ENCODE assay signal across 8 cellular contexts in the genomic region with DNA sequence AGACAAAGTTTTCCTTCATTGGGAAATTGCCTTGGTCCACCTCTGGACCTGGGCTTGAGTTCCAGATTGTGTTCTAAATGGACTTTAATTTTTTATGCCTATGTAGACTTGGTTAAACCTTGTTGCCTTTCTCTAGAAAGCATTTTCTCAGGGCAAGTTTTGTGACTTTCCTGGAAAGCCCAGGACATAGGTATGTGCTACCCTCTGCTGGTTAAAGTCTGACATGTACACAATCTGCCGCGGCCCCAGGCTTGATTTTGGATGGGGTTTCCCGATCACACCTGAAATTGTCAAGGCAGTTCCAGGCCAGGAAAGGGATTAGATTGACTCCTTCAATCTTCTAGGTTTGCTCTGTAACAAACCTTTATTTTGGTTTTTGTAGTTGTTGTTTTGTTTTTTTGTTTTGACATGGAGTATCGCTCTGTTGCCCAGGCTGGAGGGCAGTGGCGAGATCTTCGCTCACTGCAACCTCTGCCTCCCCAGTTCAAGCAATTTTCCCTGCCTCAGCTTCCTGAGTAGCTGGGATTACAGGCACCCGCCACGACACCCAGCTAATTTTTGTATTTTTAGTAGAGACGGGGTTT. TPM values are rescaled to one million over a fixed set of nuclear protein-coding genes. Genes with fewer than 3 reads are reported as not detected.
DNase-seq lines count a peak whose midpoint lies in the region; ATAC-seq and TF ChIP-seq lines count a peak whose summit lies in the region.

No MANE protein-coding gene starts in this region.

- H3K4me1 ChIP-seq in KMS-11 (ENCODE audit: low read depth, poor library complexity, severe bottlenecking), result peaks cover 3% of the 10 kb centered on the region
- H3K4me1 ChIP-seq in liver (ENCODE audit: control insufficient read depth in 4 of 4, insufficient read depth in 4 of 4, low read length in 3 of 4), result no peaks in the 10 kb centered on the region

- H3K79me2 ChIP-seq in KMS-11 (ENCODE audit: insufficient read depth, low read depth), result no peaks in the 10 kb centered on the region

- TF ChIP-seq CTCF in GM10266 (IDR thresholded peaks at IDR 0.05; ENCODE audit: control insufficient read depth, insufficient read depth, low read depth, missing control alignments) (peak; percentile 53), KMS-11 (conservative IDR thresholded peaks at IDR 0.05; ENCODE audit: low read depth, low read length) (peak; percentile 72), coronary artery (IDR thresholded peaks at IDR 0.05) (peak; percentile 49), liver (IDR thresholded peaks at IDR 0.05; ENCODE audit: low read depth, low read length, missing input control) (peak; percentile 63)

- H3K9ac ChIP-seq in KMS-11 (no peak overlapping the region), liver (ENCODE audit: low read depth in 1 of 2, low read length in 2 of 2) (no peak overlapping the region)

- no peaks in the 10 kb centered on the region for H3K36me3 ChIP-seq in KMS-11 (ENCODE audit: insufficient read depth)
- no peaks in the 10 kb centered on the region for H3K36me3 ChIP-seq in liver (ENCODE audit: control insufficient read depth in 4 of 4, insufficient read depth in 3 of 4, low read depth in 1 of 4, low read length in 3 of 4)

- H3K9me3 ChIP-seq in liver (ENCODE audit: control insufficient read depth in 4 of 4, low read length in 3 of 4), result no peaks in the 10 kb centered on the region

- peak; percentile 76 for DNase-seq in ACHN
- DNase-seq in GM10266 (ENCODE audit: extremely low spot score), result peak; percentile 55
- DNase-seq in SW480 (ENCODE audit: low spot score), result peak; percentile 60
- DNase-seq in coronary artery (ENCODE audit: low spot score), result no peak
- DNase-seq in superior temporal gyrus (ENCODE audit: extremely low spot score), result peak; percentile 39

- H3K27me3 ChIP-seq in KMS-11 (ENCODE audit: insufficient read depth, low read depth) (no peaks in the 10 kb centered on the region), liver (ENCODE audit: control insufficient read depth in 4 of 4, insufficient read depth in 4 of 4, low read length in 3 of 4) (no peaks in the 10 kb centered on the region)

- H3K4me3 ChIP-seq in KMS-11 (IDR thresholded peaks at IDR 0.05; ENCODE audit: insufficient read depth, low read depth, low read length), result no peak overlapping the region
- H3K4me3 ChIP-seq in coronary artery, result no peak overlapping the region
- H3K4me3 ChIP-seq in liver (ENCODE audit: low read depth in 1 of 3, low read length in 3 of 3), result no peak overlapping the region

- in situ Hi-C loops in ACHN (cut with HindIII; ENCODE audit: low pct_ligation_motif_present, low pct_unique_long_range_greater_than_20kb, low sequenced_read_pairs), result no loop called here

- no peaks in the 10 kb centered on the region for H4K20me1 ChIP-seq in KMS-11 (ENCODE audit: insufficient read depth)

- no peak for ATAC-seq in GM19395 (IDR thresholded peaks at IDR 0.05; ENCODE audit: unreplicated experiment)

- H3K27ac ChIP-seq in KMS-11, result no peak overlapping the region
- no peak overlapping the region for H3K27ac ChIP-seq in coronary artery
- no peak overlapping the region for H3K27ac ChIP-seq in liver (ENCODE audit: low read depth in 1 of 2, low read length in 2 of 2)

- no peak overlapping the region for H2AFZ ChIP-seq in KMS-11 (ENCODE audit: low read depth)

- 48% methylated on average over 9 of the region's 9 CpGs for WGBS in liver

- no peak overlapping the region for H3K4me2 ChIP-seq in KMS-11

- peak; percentile 79 to 83 for TF ChIP-seq RAD21 in liver (IDR thresholded peaks at IDR 0.05)

TF ChIP-seq in liver, 16 proteins besides CTCF, POLR2A, EP300 and RAD21:
- TF ChIP-seq HNF4A (conservative IDR thresholded peaks at IDR 0.05), result peak in 1 of 2 donors; percentile 15
- TF ChIP-seq SP1 (IDR thresholded peaks at IDR 0.05), result no peak
- no peak for TF ChIP-seq TAF1 (conservative IDR thresholded peaks at IDR 0.05)

RNA-seq across cellular contexts. Expression of a gene that starts 14.1 kb away (rescaled TPM):
- under 1 TPM in 1 of 2 donors, not detected in 1; 0.08 TPM for total RNA-seq in liver
- polyA plus RNA-seq in liver, result 10 to 100 TPM in 1 of 2 donors, under 1 TPM in 1; 0.76 to 25.5 TPM

RNA-seq across cellular contexts. Expression of a gene that starts 35.6 kb away (rescaled TPM):
- not detected for total RNA-seq in liver
- under 1 TPM in 1 of 2 donors, not detected in 1; 0.12 TPM for polyA plus RNA-seq in liver

RNA-seq across cellular contexts. Expression of a gene that starts 54.4 kb away (rescaled TPM):
- total RNA-seq in liver, result 10 to 100 TPM; 10.8 to 11.8 TPM
- polyA plus RNA-seq in liver, result 10 to 100 TPM; 11.3 to 12.6 TPM
